Comparison of ENCODE assay signal across 12 cellular contexts in genomic region chr9:859251-859650, GRCh38. TPM values are rescaled to one million over a fixed set of nuclear protein-coding genes. Genes with fewer than 3 reads are reported as not detected.
DNase-seq lines count a peak whose midpoint lies in the region; ATAC-seq and TF ChIP-seq lines count a peak whose summit lies in the region.
"Had no signal": no experiment of that assay in that cellular context is flagged by ENCODE, and none has a peak within 500 bp of the region (broad histone marks: within the 10 kb centered on the region; RNA-seq: fewer than 3 reads in every experiment).

No MANE protein-coding gene starts in this region.

- H3K4me3 ChIP-seq in heart right ventricle: no peak overlapping the region

- no peaks in the 10 kb centered on the region for H3K36me3 ChIP-seq in heart right ventricle

- WGBS in heart right ventricle, 2 donors: 61 to 67% methylated on average over 6 of the region's 6 CpGs

- peaks cover 2 to 4% of the 10 kb centered on the region in 2 donors for H3K9me3 Mint-ChIP-seq in stimulated activated naive B cell treated with anti-CD40 and anti-IgM and Interleukin-4, amounts not matched to agents 10 μg/mL and 1 μg/mL and 100 μg/mL, for 72 hours

- H3K36me3 Mint-ChIP-seq in stimulated activated naive B cell treated with anti-CD40 and anti-IgM and Interleukin-4, amounts not matched to agents 10 μg/mL and 1 μg/mL and 100 μg/mL, for 72 hours: peaks cover 0 to 4% of the 10 kb centered on the region in 2 donors
- H3K36me3 Mint-ChIP-seq: brain, immature natural killer cell had no signal

- no peak for TF ChIP-seq CTCF in heart right ventricle (IDR thresholded peaks at IDR 0.05)

- H3K4me1 Mint-ChIP-seq in stimulated activated naive B cell treated with anti-CD40 and anti-IgM and Interleukin-4, amounts not matched to agents 10 μg/mL and 1 μg/mL and 100 μg/mL, for 72 hours: peaks cover 6 to 7% of the 10 kb centered on the region in 2 donors
- H3K4me1 Mint-ChIP-seq: brain, immature natural killer cell had no signal

- intact Hi-C loops in heart right ventricle (cut with DNase I): no loop called here

- no peak overlapping the region for H3K4me3 Mint-ChIP-seq in stimulated activated naive B cell treated with anti-CD40 and anti-IgM and Interleukin-4, amounts not matched to agents 10 μg/mL and 1 μg/mL and 100 μg/mL, for 72 hours
- H3K4me3 Mint-ChIP-seq: brain, immature natural killer cell had no signal

- H3K27ac ChIP-seq in heart right ventricle: no peak overlapping the region

- peak; percentile 100 for ATAC-seq in GM19025 (IDR thresholded peaks at IDR 0.05; ENCODE audit: low read depth, unreplicated experiment)
- ATAC-seq in GM21737 (IDR thresholded peaks at IDR 0.05; ENCODE audit: unreplicated experiment): peak; percentile 100
- peak; percentile 100 for ATAC-seq in HG03159 (IDR thresholded peaks at IDR 0.05; ENCODE audit: unreplicated experiment)
- ATAC-seq in stimulated activated naive B cell treated with anti-CD40 and anti-IgM and Interleukin-4, amounts not matched to agents 10 μg/mL and 1 μg/mL and 100 μg/mL, for 72 hours (replicated peaks): peak; percentile 94 to 100
- ATAC-seq in heart right ventricle: no peak

- H3K27me3 Mint-ChIP-seq in stimulated activated naive B cell treated with anti-CD40 and anti-IgM and Interleukin-4, amounts not matched to agents 10 μg/mL and 1 μg/mL and 100 μg/mL, for 72 hours: peaks cover 25 to 30% of the 10 kb centered on the region in 2 donors

- DNase-seq in stimulated activated naive B cell treated with anti-CD40 and anti-IgM and Interleukin-4, amounts not matched to agents 10 μg/mL and 1 μg/mL and 100 μg/mL, for 72 hours: peak; percentile 14
- DNase-seq in NCI-H524 treated with DMSO at 0.1 percent for 48 hours (lab: John Stamatoyannopoulos, UW) (no peak), NCI-H526 (lab: John Stamatoyannopoulos, UW) (no peak), heart right ventricle (no peak)
- DNase-seq: DMS79, immature natural killer cell, NCI-H1092 had no signal

- H3K27me3 ChIP-seq in heart right ventricle: peaks cover 0 to 31% (median 9%) of the 10 kb centered on the region in 7 donors

- H3K27ac Mint-ChIP-seq in stimulated activated naive B cell treated with anti-CD40 and anti-IgM and Interleukin-4, amounts not matched to agents 10 μg/mL and 1 μg/mL and 100 μg/mL, for 72 hours: no peak overlapping the region
- H3K27ac Mint-ChIP-seq: brain, immature natural killer cell had no signal

- no peaks in the 10 kb centered on the region for H3K4me1 ChIP-seq in heart right ventricle

- H3K9me3 ChIP-seq in heart right ventricle: no peaks in the 10 kb centered on the region

RNA-seq across cellular contexts. Expression of gene DMRT1, which starts 17.8 kb away (rescaled TPM):
- not detected for total RNA-seq in heart right ventricle
- not detected for polyA plus RNA-seq in heart right ventricle
- total RNA-seq: T-helper 2 cell treated with Interferon-gamma antibody and Interleukin-4, amounts not matched to agents 100 ng/mL and 5 ng/mL, for 36 hours had no signal
- polyA plus RNA-seq: immature natural killer cell had no signal

Comparison
In these comparisons a context has a peak if more than half of its experiments do, and no peak if none do; other contexts are left out.
1. ATAC-seq: peak in GM19025 (single experiment), GM21737 (single experiment), HG03159 (single experiment) and stimulated activated naive B cell treated with anti-CD40 and anti-IgM and Interleukin-4, amounts not matched to agents 10 μg/mL and 1 μg/mL and 100 μg/mL, for 72 hours (2 of 2); none in heart right ventricle (0 of 8).